ENCODE assay signal across 15 cellular contexts in the genomic region with DNA sequence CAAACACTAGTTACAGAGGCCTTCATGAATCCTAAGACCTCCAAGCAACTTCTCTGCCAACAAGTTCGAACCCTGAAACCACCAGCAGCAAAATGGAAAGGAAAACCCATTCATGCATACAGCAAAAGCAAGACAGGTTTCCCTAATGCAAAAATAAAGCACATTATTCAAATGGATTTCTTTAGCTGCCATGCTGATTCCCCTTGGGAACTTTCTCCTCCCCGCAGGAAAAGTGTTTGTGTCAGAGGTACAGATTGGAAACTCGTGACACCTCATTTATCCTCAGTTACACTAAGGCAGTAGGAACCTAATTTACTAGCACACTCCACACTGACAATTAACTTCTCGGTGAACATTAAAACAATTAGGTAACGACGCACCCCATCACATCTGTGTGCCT.
"Had no signal": no experiment of that assay in that cellular context is flagged by ENCODE, and none has a peak within 500 bp of the region (broad histone marks: within the 10 kb centered on the region; RNA-seq: fewer than 3 reads in every experiment).

No MANE protein-coding gene starts in this region.

- H3K27me3 ChIP-seq: heart right ventricle, neutrophil, tibial nerve, vagina had no signal

- H3K9me3 Mint-ChIP-seq: activated naive CD8-positive, alpha-beta T cell treated with anti-CD3 and anti-CD28 coated beads, Interleukin-2, amount 10 ng/mL, durations not matched to agents 7 days and 5 days; dendritic cell treated with granulocyte-macrophage colony-stimulating factor and Interleukin-4, amounts not matched to agents 40 ng/mL and 50 ng/mL, for 4 days; naive B cell had no signal

- H3K36me3 Mint-ChIP-seq: activated naive CD8-positive, alpha-beta T cell treated with anti-CD3 and anti-CD28 coated beads, Interleukin-2, amount 10 ng/mL, durations not matched to agents 7 days and 5 days; naive B cell had no signal

- H3K27ac Mint-ChIP-seq: activated naive CD8-positive, alpha-beta T cell treated with anti-CD3 and anti-CD28 coated beads, Interleukin-2, amount 10 ng/mL, durations not matched to agents 7 days and 5 days; dendritic cell treated with granulocyte-macrophage colony-stimulating factor and Interleukin-4, amounts not matched to agents 40 ng/mL and 50 ng/mL, for 4 days had no signal

- DNase-seq: activated CD4-positive, alpha-beta T cell treated with anti-CD3 and anti-CD28 coated beads, Interleukin-2, amount 50 U/mL, for 1 hour; activated CD8-positive, alpha-beta memory T cell treated with anti-CD3 and anti-CD28 coated beads for 24 hours; activated naive CD8-positive, alpha-beta T cell treated with anti-CD3 and anti-CD28 coated beads, Interleukin-2, amount 10 ng/mL, durations not matched to agents 7 days and 5 days; anterior cingulate cortex; cerebellar nuclear complex; effector memory CD4-positive, alpha-beta T cell; heart right ventricle; naive B cell; stimulated activated CD4-positive, alpha-beta T cell treated with anti-CD3 and anti-CD28 coated beads, Interleukin-4, amount 100 ng/mL, for 1 hour; stimulated activated naive CD4-positive, alpha-beta T cell had no signal

- H3K9me3 ChIP-seq: heart right ventricle, neutrophil, tibial nerve, vagina had no signal

- H3K36me3 ChIP-seq: neutrophil had no signal

- H3K4me3 Mint-ChIP-seq: activated naive CD8-positive, alpha-beta T cell treated with anti-CD3 and anti-CD28 coated beads, Interleukin-2, amount 10 ng/mL, durations not matched to agents 7 days and 5 days; dendritic cell treated with granulocyte-macrophage colony-stimulating factor and Interleukin-4, amounts not matched to agents 40 ng/mL and 50 ng/mL, for 4 days had no signal

- H3K4me1 Mint-ChIP-seq: activated naive CD8-positive, alpha-beta T cell treated with anti-CD3 and anti-CD28 coated beads, Interleukin-2, amount 10 ng/mL, durations not matched to agents 7 days and 5 days had no signal

- H3K4me3 ChIP-seq: heart right ventricle, tibial nerve, vagina had no signal

- H3K27me3 Mint-ChIP-seq: dendritic cell treated with granulocyte-macrophage colony-stimulating factor and Interleukin-4, amounts not matched to agents 40 ng/mL and 50 ng/mL, for 4 days; naive B cell had no signal

- H3K4me1 ChIP-seq: vagina had no signal

- H3K27ac ChIP-seq: heart right ventricle, neutrophil, tibial nerve, vagina had no signal

- ATAC-seq: heart right ventricle, left lobe of liver had no signal
